In genomic region chr2:112275314-112275886, GRCh38 we compare ENCODE assay signal across 1 cellular context.
TF ChIP-seq lines count a peak whose summit lies in the region.

Gene ZC3H6 (plus strand): TSS chr2:112275597. CDS start chr2:112275995, 398 bp downstream.

TF ChIP-seq in HepG2, 621 proteins besides CTCF, POLR2A, EP300 and RAD21 (continued from another document and continues in another):
- TF ChIP-seq GPN1 (CRISPR knock-in tag; IDR thresholded peaks at IDR 0.05; ENCODE audit: borderline replicate concordance) (peak; percentile 57; the same call in 1 of the 2 replicates), ZNF207 (IDR thresholded peaks at IDR 0.05; ENCODE audit: borderline replicate concordance) (no peak), SUZ12 (IDR thresholded peaks at IDR 0.05; ENCODE audit: low read depth, low read length) (no peak), GATA4 (IDR thresholded peaks at IDR 0.05; ENCODE audit: borderline replicate concordance, low read depth) (peak; percentile 81; the same call in 1 of the 2 replicates), SNAPC4 (CRISPR knock-in tag; IDR thresholded peaks at IDR 0.05) (peak; percentile 96), ZMYM3 (CRISPR knock-in tag; IDR thresholded peaks at IDR 0.05) (peak; percentile 85), SMC3 (IDR thresholded peaks at IDR 0.05; ENCODE audit: low read length) (no peak), ARNT2 (CRISPR knock-in tag; IDR thresholded peaks at IDR 0.05; ENCODE audit: low read depth) (peak; percentile 98), JUND (CRISPR knock-in tag; IDR thresholded peaks at IDR 0.05) (peak; percentile 47; the same call in 1 of the 2 replicates), JUNB (CRISPR knock-in tag; IDR thresholded peaks at IDR 0.05; ENCODE audit: borderline replicate concordance) (peak; percentile 56), BATF2 (CRISPR knock-in tag; IDR thresholded peaks at IDR 0.05) (peak; percentile 84; the same call in 1 of the 2 replicates), MATR3 (CRISPR knock-in tag; IDR thresholded peaks at IDR 0.05) (no peak), ZNF710 (CRISPR knock-in tag; IDR thresholded peaks at IDR 0.05; ENCODE audit: borderline replicate concordance) (peak; percentile 16), PBX3 (CRISPR knock-in tag; IDR thresholded peaks at IDR 0.05; ENCODE audit: borderline replicate concordance) (peak; percentile 78; the same call in 1 of the 2 replicates), NR2C2 (CRISPR knock-in tag; IDR thresholded peaks at IDR 0.05; ENCODE audit: borderline replicate concordance) (peak; percentile 91), ZNF646 (CRISPR knock-in tag; IDR thresholded peaks at IDR 0.05) (peak; percentile 69; the same call in 1 of the 2 replicates), ZNF432 (CRISPR knock-in tag; IDR thresholded peaks at IDR 0.05; ENCODE audit: borderline replicate concordance) (no peak), SP2 (CRISPR knock-in tag; IDR thresholded peaks at IDR 0.05) (peak; percentile 100), NCOR1 (IDR thresholded peaks at IDR 0.05; ENCODE audit: borderline replicate concordance, low read length) (peak; percentile 50; the same call in 1 of the 2 replicates), ZNF770 (CRISPR knock-in tag; IDR thresholded peaks at IDR 0.05) (peak; percentile 84), ZNF704 (CRISPR knock-in tag; IDR thresholded peaks at IDR 0.05; ENCODE audit: borderline replicate concordance) (peak; percentile 93), AGO1 (IDR thresholded peaks at IDR 0.05; ENCODE audit: low read depth, low read length, poor library complexity, severe bottlenecking) (peak; percentile 72), SP1 (IDR thresholded peaks at IDR 0.05) (no peak), SP1 (CRISPR knock-in tag; IDR thresholded peaks at IDR 0.05) (peak; percentile 98), ZNF780A (CRISPR knock-in tag; IDR thresholded peaks at IDR 0.05) (peak; percentile 52), RBFOX2 (IDR thresholded peaks at IDR 0.05; ENCODE audit: low read depth, low read length) (peak; percentile 100), SMARCC2 (IDR thresholded peaks at IDR 0.05) (no peak), TMF1 (CRISPR knock-in tag; IDR thresholded peaks at IDR 0.05; ENCODE audit: low read depth) (peak; percentile 96), PHF5A (CRISPR knock-in tag; IDR thresholded peaks at IDR 0.05; ENCODE audit: low read depth, unreplicated experiment) (peak; percentile 52), ZNF362 (CRISPR knock-in tag; IDR thresholded peaks at IDR 0.05; ENCODE audit: borderline replicate concordance) (peak; percentile 89), RFX1 (IDR thresholded peaks at IDR 0.05) (no peak), E2F5 (CRISPR knock-in tag; conservative IDR thresholded peaks at IDR 0.05) (peak; percentile 92), HIVEP1 (CRISPR knock-in tag; IDR thresholded peaks at IDR 0.05) (peak; percentile 98), ZNF569 (CRISPR knock-in tag; IDR thresholded peaks at IDR 0.05; ENCODE audit: borderline replicate concordance) (peak; percentile 97), ISL2 (CRISPR knock-in tag; IDR thresholded peaks at IDR 0.05) (peak; percentile 86), STAG1 (CRISPR knock-in tag; IDR thresholded peaks at IDR 0.05) (no peak; the same call in 1 of the 2 replicates)
